Comparison of ENCODE assay signal across 1 cellular context in the genomic region with DNA sequence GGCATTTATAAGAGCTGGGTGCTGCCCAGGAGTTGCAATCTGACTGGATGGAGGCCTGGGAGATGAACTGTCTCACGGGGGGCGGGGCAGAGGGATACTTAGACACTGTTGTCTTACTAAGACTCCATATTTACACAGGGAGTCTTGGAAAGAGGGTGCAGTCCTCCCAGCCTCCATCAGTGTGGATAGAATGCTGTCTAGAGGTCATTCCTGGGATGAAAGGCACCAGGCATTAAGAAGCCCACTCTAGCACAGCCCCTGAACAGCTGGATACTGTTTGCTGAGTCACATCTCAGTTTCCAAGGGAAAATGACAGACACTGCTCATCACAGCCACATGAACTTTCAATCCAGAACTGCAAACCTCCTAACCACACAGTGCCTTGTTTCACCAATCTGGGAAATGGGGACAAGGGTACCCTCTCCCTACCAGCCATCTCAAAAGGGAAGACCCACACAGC.
TF ChIP-seq lines count a peak whose summit lies in the region.

No MANE protein-coding gene starts in this region.

TF ChIP-seq in IMR-90, 13 proteins besides CTCF, POLR2A, EP300 and RAD21:
- TF ChIP-seq RCOR1 (IDR thresholded peaks at IDR 0.05; ENCODE audit: insufficient replicate concordance, low read length) (peak; percentile 65), NFE2L2 (IDR thresholded peaks at IDR 0.05; ENCODE audit: low read depth, low read length) (0 out of 2 replicates have a peak, but pooled peaks have one; percentile 16), RFX5 (IDR thresholded peaks at IDR 0.05; ENCODE audit: low read depth, low read length) (no peak)
